9 cellular contexts compared by ENCODE assay signal in genomic region chr20:34581341-34582189, GRCh38. TPM values are rescaled to one million over a fixed set of nuclear protein-coding genes. Genes with fewer than 3 reads are reported as not detected.
A peak's percentile ranks its signal among the peaks of the same experiment; 100 is the strongest.
DNase-seq lines count a peak whose midpoint lies in the region; ATAC-seq lines count a peak whose summit lies in the region.
"Had no signal": no experiment of that assay in that cellular context is flagged by ENCODE, and none has a peak within 500 bp of the region (broad histone marks: within the 10 kb centered on the region; RNA-seq: fewer than 3 reads in every experiment).

No MANE protein-coding gene starts in this region.

- H3K27me3 Mint-ChIP-seq in stimulated activated naive B cell treated with anti-CD40 and anti-IgM and Interleukin-4, amounts not matched to agents 10 μg/mL and 1 μg/mL and 100 μg/mL, for 72 hours: no peaks in the 10 kb centered on the region

- H3K27me3 ChIP-seq in right cardiac atrium (ENCODE audit: control insufficient read depth, insufficient read depth): no peaks in the 10 kb centered on the region
- H3K27me3 ChIP-seq: pancreas had no signal

- peak overlapping the region; percentile 87 for H3K27ac Mint-ChIP-seq in stimulated activated naive B cell treated with anti-CD40 and anti-IgM and Interleukin-4, amounts not matched to agents 10 μg/mL and 1 μg/mL and 100 μg/mL, for 72 hours

- no peak overlapping the region for H3K4me3 ChIP-seq in right cardiac atrium (ENCODE audit: low read length)
- H3K4me3 ChIP-seq: pancreas had no signal

- peak overlapping the region; percentile 28 for H3K27ac ChIP-seq in right cardiac atrium (ENCODE audit: low read length)
- H3K27ac ChIP-seq: pancreas had no signal

- H3K9me3 ChIP-seq in right cardiac atrium (ENCODE audit: control insufficient read depth, low read length): no peaks in the 10 kb centered on the region
- H3K9me3 ChIP-seq: pancreas had no signal

- WGBS in right cardiac atrium: 77% methylated on average over 11 of the region's 11 CpGs

- H3K4me1 Mint-ChIP-seq in stimulated activated naive B cell treated with anti-CD40 and anti-IgM and Interleukin-4, amounts not matched to agents 10 μg/mL and 1 μg/mL and 100 μg/mL, for 72 hours: peaks cover 20 to 26% of the 10 kb centered on the region in 2 donors

- DNase-seq in activated T-cell treated with anti-CD3 and anti-CD28 coated beads for 48 hours (ENCODE audit: low read depth) (peak; percentile 24), right cardiac atrium (peak; percentile 50 to 83 (median 79)), NCI-H524 (lab: John Stamatoyannopoulos, UW) (no peak), NCI-H748 treated with DMSO at 0.1 percent for 48 hours (lab: John Stamatoyannopoulos, UW) (no peak)
- DNase-seq in activated T-cell treated with anti-CD3 and anti-CD28 coated beads, Interleukin-2, amount 50 U/mL, for 1 hour: no peak
- peak; percentile 60 to 63 for DNase-seq in activated T-cell treated with anti-CD3 and anti-CD28 coated beads, Interleukin-2, amount 50 U/mL, for 48 hours
- peak; percentile 39 for DNase-seq in stimulated activated naive B cell treated with anti-CD40 and anti-IgM and Interleukin-4, amounts not matched to agents 10 μg/mL and 1 μg/mL and 100 μg/mL, for 72 hours
- DNase-seq: pancreas had no signal

- H3K9me3 Mint-ChIP-seq in stimulated activated naive B cell treated with anti-CD40 and anti-IgM and Interleukin-4, amounts not matched to agents 10 μg/mL and 1 μg/mL and 100 μg/mL, for 72 hours: peaks cover 8 to 9% of the 10 kb centered on the region in 2 donors

- peaks cover 5% of the 10 kb centered on the region for H3K4me1 ChIP-seq in right cardiac atrium (ENCODE audit: control insufficient read depth, insufficient read depth, low read length)
- H3K4me1 ChIP-seq: pancreas had no signal

- no peak overlapping the region for H3K4me3 Mint-ChIP-seq in stimulated activated naive B cell treated with anti-CD40 and anti-IgM and Interleukin-4, amounts not matched to agents 10 μg/mL and 1 μg/mL and 100 μg/mL, for 72 hours

- peaks cover 33 to 42% of the 10 kb centered on the region in 2 donors for H3K36me3 Mint-ChIP-seq in stimulated activated naive B cell treated with anti-CD40 and anti-IgM and Interleukin-4, amounts not matched to agents 10 μg/mL and 1 μg/mL and 100 μg/mL, for 72 hours

- intact Hi-C loops in right cardiac atrium (cut with DNase I): loop anchor here in 3 of 4 donors (5.0 to 10.0 kb wide), 2 partner anchors 123 to 191 kb away; partner anchors contain the start of gene TP53INP2 (in 1 of the 3)

- ATAC-seq in right cardiac atrium (peak; percentile 60 to 77), HG03159 (IDR thresholded peaks at IDR 0.05; ENCODE audit: unreplicated experiment) (no peak)
- peak; percentile 74 to 88 for ATAC-seq in stimulated activated naive B cell treated with anti-CD40 and anti-IgM and Interleukin-4, amounts not matched to agents 10 μg/mL and 1 μg/mL and 100 μg/mL, for 72 hours (replicated peaks)

RNA-seq across cellular contexts. Expression of gene MAP1LC3A, which starts 23.0 kb away (rescaled TPM):
- 10 to 100 TPM; 61.8 to 85.7 (median 79.8) TPM for total RNA-seq in right cardiac atrium
- 116 TPM for polyA plus RNA-seq in right cardiac atrium

Comparison
In these comparisons a context has a peak if more than half of its experiments do, and no peak if none do; other contexts are left out.
1. DNase-seq: peak in activated T-cell treated with anti-CD3 and anti-CD28 coated beads for 48 hours (single experiment), activated T-cell treated with anti-CD3 and anti-CD28 coated beads, Interleukin-2, amount 50 U/mL, for 48 hours (2 of 2), right cardiac atrium (3 of 3) and stimulated activated naive B cell treated with anti-CD40 and anti-IgM and Interleukin-4, amounts not matched to agents 10 μg/mL and 1 μg/mL and 100 μg/mL, for 72 hours (single experiment); none in activated T-cell treated with anti-CD3 and anti-CD28 coated beads, Interleukin-2, amount 50 U/mL, for 1 hour (single experiment), NCI-H524 (0 of 2) and NCI-H748 treated with DMSO at 0.1 percent for 48 hours (single experiment).